7 cellular contexts compared by ENCODE assay signal in the genomic region with DNA sequence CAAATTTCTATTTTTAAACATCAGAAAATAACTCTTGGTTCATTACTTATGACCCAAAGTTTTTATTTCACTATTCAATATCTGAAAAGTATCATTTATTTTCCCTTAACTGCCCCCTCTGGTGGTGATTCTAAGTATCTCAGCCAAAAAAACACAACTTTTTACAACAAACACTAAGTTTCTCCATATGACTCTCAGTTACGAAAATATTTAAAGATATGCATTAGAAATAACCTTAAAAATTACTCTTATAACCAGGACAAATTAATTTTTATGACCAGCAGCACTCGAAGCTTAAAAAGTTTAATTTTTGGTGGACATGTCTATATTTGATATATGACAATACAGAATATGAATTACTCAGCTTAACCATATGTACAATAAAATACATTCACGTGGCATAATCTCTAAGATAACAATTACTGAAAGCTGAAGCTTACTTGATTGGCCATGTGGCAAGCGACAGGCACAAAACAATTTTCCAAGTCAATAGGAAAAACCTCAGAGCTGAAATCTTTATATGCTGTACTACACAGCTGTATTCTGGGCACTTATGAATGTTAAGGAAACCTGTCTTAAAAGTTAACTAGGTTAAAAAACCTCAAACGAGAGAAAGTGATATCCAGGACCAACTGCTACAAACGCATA. TPM values are rescaled to one million over a fixed set of nuclear protein-coding genes. Genes with fewer than 3 reads are reported as not detected.
DNase-seq lines count a peak whose midpoint lies in the region; ATAC-seq lines count a peak whose summit lies in the region.

No MANE protein-coding gene starts in this region.

- H3K4me1 Mint-ChIP-seq in activated naive CD8-positive, alpha-beta T cell treated with anti-CD3 and anti-CD28 coated beads, Interleukin-2, amount 10 ng/mL, durations not matched to agents 7 days and 5 days = peaks cover 41% of the 10 kb centered on the region

- H3K4me1 ChIP-seq in stomach smooth muscle (ENCODE audit: control insufficient read depth, insufficient read depth, low read length) = peaks cover 21% of the 10 kb centered on the region

- peaks cover 66% of the 10 kb centered on the region for H3K36me3 Mint-ChIP-seq in activated naive CD8-positive, alpha-beta T cell treated with anti-CD3 and anti-CD28 coated beads, Interleukin-2, amount 10 ng/mL, durations not matched to agents 7 days and 5 days

- no peaks in the 10 kb centered on the region for H3K9me3 Mint-ChIP-seq in activated naive CD8-positive, alpha-beta T cell treated with anti-CD3 and anti-CD28 coated beads, Interleukin-2, amount 10 ng/mL, durations not matched to agents 7 days and 5 days

- peak overlapping the region; percentile 99 for H3K27ac Mint-ChIP-seq in activated naive CD8-positive, alpha-beta T cell treated with anti-CD3 and anti-CD28 coated beads, Interleukin-2, amount 10 ng/mL, durations not matched to agents 7 days and 5 days

- H3K9ac ChIP-seq in stomach smooth muscle (ENCODE audit: low read length in 2 of 2) = peak overlapping the region; percentile 100

- POLR2A ChIA-PET in activated naive CD8-positive, alpha-beta T cell treated with anti-CD3 and anti-CD28 coated beads, Interleukin-2, amount 10 ng/mL, durations not matched to agents 7 days and 5 days (lab: Charles Lee) = interaction anchor here (0.9 to 7.2 kb wide), 8 partner anchors 10 to 109 kb away, joined by 4 to 107 read pairs (median 10); a partner anchor contains a TSS

- H3K4me3 ChIP-seq in stomach smooth muscle (ENCODE audit: low read length in 2 of 2) = peak overlapping the region; percentile 99 to 100

- intact Hi-C loops in head of caudate nucleus (cut with DNase I) = loop anchor here (10.0 kb wide), 1 partner anchor 113 kb away; no protein-coding TSS in a partner anchor

- H3K36me3 ChIP-seq in stomach smooth muscle (ENCODE audit: control insufficient read depth in 2 of 2, insufficient read depth in 2 of 2, low read length in 2 of 2) = peaks cover 14 to 34% of the 10 kb centered on the region in 2 donors

- ATAC-seq in activated naive CD8-positive, alpha-beta T cell treated with anti-CD3 and anti-CD28 coated beads, Interleukin-2, amount 10 ng/mL, durations not matched to agents 7 days and 5 days (ENCODE audit: low read depth) = no peak
- ATAC-seq in GM19395 (IDR thresholded peaks at IDR 0.05; ENCODE audit: unreplicated experiment) = no peak

- DNase-seq in ELR (ENCODE audit: low read depth) (peak; percentile 66), Kasumi-1 (lab: John Stamatoyannopoulos, UW) (peak; percentile 57 to 76), inferior parietal cortex (ENCODE audit: extremely low spot score) (peak; percentile 79), head of caudate nucleus (no peak)
- DNase-seq in activated naive CD8-positive, alpha-beta T cell treated with anti-CD3 and anti-CD28 coated beads, Interleukin-2, amount 10 ng/mL, durations not matched to agents 7 days and 5 days = no peak

- no peaks in the 10 kb centered on the region for H3K27me3 Mint-ChIP-seq in activated naive CD8-positive, alpha-beta T cell treated with anti-CD3 and anti-CD28 coated beads, Interleukin-2, amount 10 ng/mL, durations not matched to agents 7 days and 5 days

- peak overlapping the region; percentile 99 for H3K4me3 Mint-ChIP-seq in activated naive CD8-positive, alpha-beta T cell treated with anti-CD3 and anti-CD28 coated beads, Interleukin-2, amount 10 ng/mL, durations not matched to agents 7 days and 5 days

- H3K9me3 ChIP-seq in stomach smooth muscle (ENCODE audit: control insufficient read depth in 2 of 2, low read length in 2 of 2) = no peaks in the 10 kb centered on the region

- peak overlapping the region; percentile 100 for H3K27ac ChIP-seq in stomach smooth muscle (ENCODE audit: low read length)

- H3K27me3 ChIP-seq in stomach smooth muscle (ENCODE audit: control insufficient read depth in 1 of 2, insufficient read depth in 2 of 2, low read length in 2 of 2) = no peaks in the 10 kb centered on the region

RNA-seq across cellular contexts. Expression of a gene that starts 2.3 kb away (rescaled TPM):
- 100 to 1,000 TPM; 653 to 667 TPM for total RNA-seq in activated naive CD8-positive, alpha-beta T cell treated with anti-CD3 and anti-CD28 coated beads, Interleukin-2, amount 10 ng/mL, durations not matched to agents 7 days and 5 days

RNA-seq across cellular contexts. Expression of a gene that starts 3.3 kb away (rescaled TPM):
- total RNA-seq in activated naive CD8-positive, alpha-beta T cell treated with anti-CD3 and anti-CD28 coated beads, Interleukin-2, amount 10 ng/mL, durations not matched to agents 7 days and 5 days = 100 to 1,000 TPM; 227 to 235 TPM

RNA-seq across cellular contexts. Expression of a gene that starts 46.3 kb away (rescaled TPM):
- 10 to 100 TPM in 1 of 2 experiments, 1 to 10 TPM in 1; 10.0 to 10.3 TPM for total RNA-seq in activated naive CD8-positive, alpha-beta T cell treated with anti-CD3 and anti-CD28 coated beads, Interleukin-2, amount 10 ng/mL, durations not matched to agents 7 days and 5 days

Comparison
In these comparisons a context has a peak if more than half of its experiments do, and no peak if none do; other contexts are left out.
1. DNase-seq: peak in ELR (single experiment), Kasumi-1 (2 of 2) and inferior parietal cortex (single experiment); none in activated naive CD8-positive, alpha-beta T cell treated with anti-CD3 and anti-CD28 coated beads, Interleukin-2, amount 10 ng/mL, durations not matched to agents 7 days and 5 days (single experiment) and head of caudate nucleus (0 of 42).